In the genomic region with DNA sequence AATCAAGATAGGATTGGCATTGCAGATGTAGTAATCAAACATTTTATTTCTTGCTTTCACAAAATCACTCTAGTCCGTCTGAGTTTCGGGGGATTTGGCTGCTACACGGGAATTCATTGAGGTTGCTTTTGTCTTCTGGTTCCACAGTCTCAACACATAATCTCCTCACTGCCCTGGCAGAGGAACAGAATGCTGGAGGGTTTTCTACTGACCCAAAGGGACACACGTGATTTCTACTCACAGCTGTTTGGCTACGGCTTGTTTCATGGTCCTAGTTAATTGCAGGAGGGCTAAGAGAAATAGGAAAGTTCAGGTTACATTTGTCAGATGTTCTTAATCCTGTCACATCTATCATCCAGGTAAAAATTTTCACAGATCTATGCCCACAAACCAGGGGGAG, we compare ENCODE assay signal across 28 cellular contexts.
"Had no signal": no experiment of that assay in that cellular context is flagged by ENCODE, and none has a peak within 500 bp of the region (broad histone marks: within the 10 kb centered on the region; RNA-seq: fewer than 3 reads in every experiment).

No MANE protein-coding gene starts in this region.

- H3K27me3 Mint-ChIP-seq: progenitor cell of endocrine pancreas; stimulated activated naive B cell treated with anti-CD40 and anti-IgM and Interleukin-4, amounts not matched to agents 10 μg/mL and 1 μg/mL and 100 μg/mL, for 72 hours; stimulated activated naive CD8-positive, alpha-beta T cell treated with anti-CD3 and anti-CD28 coated beads, Interleukin-15, Interleukin-2, amounts not matched to agents 100 ng/mL and 50 ng/mL, for 24 hours had no signal

- H3K36me3 ChIP-seq: neutrophil, ovary, right lobe of liver, sigmoid colon, stomach, thoracic aorta, thyroid gland, tibial nerve, upper lobe of left lung, vagina had no signal

- H3K4me3 Mint-ChIP-seq: natural killer cell; nephron; stimulated activated effector memory CD8-positive, alpha-beta T cell treated with anti-CD3 and anti-CD28 coated beads, Interleukin-12 subunit alpha, Interleukin-12 subunit beta, amount 100 ng/mL, for 72 hours; stimulated activated naive B cell treated with anti-CD40 and anti-IgM and Interleukin-4, amounts not matched to agents 10 μg/mL and 1 μg/mL and 100 μg/mL, for 72 hours; stimulated activated naive CD8-positive, alpha-beta T cell treated with anti-CD3 and anti-CD28 coated beads, Interleukin-15, Interleukin-2, amounts not matched to agents 100 ng/mL and 50 ng/mL, for 24 hours had no signal

- ATAC-seq: natural killer cell; psoas muscle; right cardiac atrium; right lobe of liver; stimulated activated effector memory CD8-positive, alpha-beta T cell treated with anti-CD3 and anti-CD28 coated beads, Interleukin-12 subunit alpha, Interleukin-12 subunit beta, amount 100 ng/mL, for 72 hours; stimulated activated naive B cell treated with anti-CD40 and anti-IgM and Interleukin-4, amounts not matched to agents 10 μg/mL and 1 μg/mL and 100 μg/mL, for 72 hours had no signal

- H3K27ac ChIP-seq: neutrophil, ovary, parathyroid adenoma, psoas muscle, right lobe of liver, sigmoid colon, stomach, thoracic aorta, thyroid gland, tibial nerve, upper lobe of left lung, vagina had no signal

- H3K36me3 Mint-ChIP-seq: natural killer cell; stimulated activated effector memory CD8-positive, alpha-beta T cell treated with anti-CD3 and anti-CD28 coated beads, Interleukin-12 subunit alpha, Interleukin-12 subunit beta, amount 100 ng/mL, for 72 hours; stimulated activated naive B cell treated with anti-CD40 and anti-IgM and Interleukin-4, amounts not matched to agents 10 μg/mL and 1 μg/mL and 100 μg/mL, for 72 hours had no signal

- H3K27me3 ChIP-seq: neutrophil, ovary, right lobe of liver, sigmoid colon, stomach, thyroid gland, tibial nerve, upper lobe of left lung, vagina had no signal

- H3K4me3 ChIP-seq: ovary, psoas muscle, right lobe of liver, sigmoid colon, stomach, thoracic aorta, thyroid gland, tibial nerve, upper lobe of left lung, vagina had no signal

- H3K27ac Mint-ChIP-seq: natural killer cell; nephron; progenitor cell of endocrine pancreas; stimulated activated effector memory CD8-positive, alpha-beta T cell treated with anti-CD3 and anti-CD28 coated beads, Interleukin-12 subunit alpha, Interleukin-12 subunit beta, amount 100 ng/mL, for 72 hours; stimulated activated naive B cell treated with anti-CD40 and anti-IgM and Interleukin-4, amounts not matched to agents 10 μg/mL and 1 μg/mL and 100 μg/mL, for 72 hours; stimulated activated naive CD8-positive, alpha-beta T cell treated with anti-CD3 and anti-CD28 coated beads, Interleukin-15, Interleukin-2, amounts not matched to agents 100 ng/mL and 50 ng/mL, for 24 hours had no signal

- H3K4me1 ChIP-seq: parathyroid adenoma, psoas muscle, right lobe of liver, sigmoid colon, stomach, thyroid gland, tibial nerve, upper lobe of left lung, vagina had no signal

- H3K9me3 Mint-ChIP-seq: nephron; stimulated activated naive B cell treated with anti-CD40 and anti-IgM and Interleukin-4, amounts not matched to agents 10 μg/mL and 1 μg/mL and 100 μg/mL, for 72 hours had no signal

- H3K79me2 ChIP-seq: parathyroid adenoma had no signal

- H2AFZ ChIP-seq: parathyroid adenoma had no signal

- DNase-seq: natural killer cell; nucleus accumbens; ovary; posterior cingulate gyrus; psoas muscle; right cardiac atrium; right lobe of liver; sigmoid colon; small intestine; stimulated activated CD4-positive, alpha-beta T cell treated with anti-CD3 and anti-CD28 coated beads, Interleukin-15, amount 100 ng/mL, for 24 hours; stimulated activated CD4-positive, alpha-beta T cell treated with anti-CD3 and anti-CD28 coated beads, Interleukin-2, amount 100 ng/mL, for 24 hours; stimulated activated CD4-positive, alpha-beta T cell treated with anti-CD3 and anti-CD28 coated beads, Interleukin-2, amount 100 ng/mL, for 48 hours; stimulated activated CD4-positive, alpha-beta T cell treated with anti-CD3 and anti-CD28 coated beads, Interleukin-4, amount 100 ng/mL, for 24 hours; stimulated activated naive B cell treated with anti-CD40 and anti-IgM and Interleukin-4, amounts not matched to agents 10 μg/mL and 1 μg/mL and 100 μg/mL, for 72 hours; stimulated activated naive CD4-positive, alpha-beta T cell treated with Interleukin-2 at 50 U/mL for 16 hours; stomach; thyroid gland; trophoblast cell; upper lobe of left lung had no signal

- H3K9me3 ChIP-seq: neutrophil, ovary, psoas muscle, right lobe of liver, sigmoid colon, stomach, thoracic aorta, thyroid gland, tibial nerve, upper lobe of left lung, vagina had no signal

- H3K4me1 Mint-ChIP-seq: natural killer cell; nephron; stimulated activated effector memory CD8-positive, alpha-beta T cell treated with anti-CD3 and anti-CD28 coated beads, Interleukin-12 subunit alpha, Interleukin-12 subunit beta, amount 100 ng/mL, for 72 hours; stimulated activated naive B cell treated with anti-CD40 and anti-IgM and Interleukin-4, amounts not matched to agents 10 μg/mL and 1 μg/mL and 100 μg/mL, for 72 hours had no signal
